Comparison of ENCODE assay signal across 20 cellular contexts in genomic region chr6:145428656-145429173, GRCh38.
A peak's percentile ranks its signal among the peaks of the same experiment; 100 is the strongest.
DNase-seq lines count a peak whose midpoint lies in the region; ATAC-seq and TF ChIP-seq lines count a peak whose summit lies in the region.
"Had no signal": no experiment of that assay in that cellular context is flagged by ENCODE, and none has a peak within 500 bp of the region (broad histone marks: within the 10 kb centered on the region; RNA-seq: fewer than 3 reads in every experiment).

No MANE protein-coding gene starts in this region.

- H3K9me3 Mint-ChIP-seq in glutamatergic neuron (ENCODE audit: unreplicated experiment) = no peaks in the 10 kb centered on the region
- H3K9me3 Mint-ChIP-seq: mesothelial cell of epicardium had no signal

- H3K27me3 Mint-ChIP-seq in glutamatergic neuron (ENCODE audit: unreplicated experiment) = no peaks in the 10 kb centered on the region
- H3K27me3 Mint-ChIP-seq: dendritic cell treated with granulocyte-macrophage colony-stimulating factor and Interleukin-4, amounts not matched to agents 40 ng/mL and 50 ng/mL, for 4 days; natural killer cell treated with Interleukin-12 subunit alpha and Interleukin-12 subunit beta and Interleukin-15 and Interleukin-18, amount 100 ng/mL, for 72 hours had no signal

- H3K27ac Mint-ChIP-seq in glutamatergic neuron (ENCODE audit: unreplicated experiment) = peak overlapping the region; percentile 54
- H3K27ac Mint-ChIP-seq: activated naive CD8-positive, alpha-beta T cell; dendritic cell treated with granulocyte-macrophage colony-stimulating factor and Interleukin-4, amounts not matched to agents 40 ng/mL and 50 ng/mL, for 4 days; mesothelial cell of epicardium; natural killer cell treated with Interleukin-12 subunit alpha and Interleukin-12 subunit beta and Interleukin-15 and Interleukin-18, amount 100 ng/mL, for 72 hours had no signal

- no peak overlapping the region for H3K4me3 Mint-ChIP-seq in glutamatergic neuron (ENCODE audit: unreplicated experiment)
- H3K4me3 Mint-ChIP-seq: activated naive CD8-positive, alpha-beta T cell; dendritic cell treated with granulocyte-macrophage colony-stimulating factor and Interleukin-4, amounts not matched to agents 40 ng/mL and 50 ng/mL, for 4 days; mesothelial cell of epicardium; natural killer cell treated with Interleukin-12 subunit alpha and Interleukin-12 subunit beta and Interleukin-15 and Interleukin-18, amount 100 ng/mL, for 72 hours had no signal

- no peak for TF ChIP-seq CTCF in glutamatergic neuron (IDR thresholded peaks at IDR 0.05; ENCODE audit: partially characterized antibody, unreplicated experiment)

- ATAC-seq in GM18867 (IDR thresholded peaks at IDR 0.05; ENCODE audit: unreplicated experiment) = no peak
- ATAC-seq: left lobe of liver; natural killer cell treated with Interleukin-12 subunit alpha and Interleukin-12 subunit beta and Interleukin-15 and Interleukin-18, amount 100 ng/mL, for 72 hours; psoas muscle had no signal

- DNase-seq in NCI-H345 (lab: John Stamatoyannopoulos, UW) (peak; percentile 4), NCI-H345 treated with DMSO at 0.1 percent for 48 hours (lab: John Stamatoyannopoulos, UW; ENCODE audit: unreplicated experiment) (no peak), SK-N-DZ (ENCODE audit: low spot score) (peak; percentile 83), glutamatergic neuron (no peak), putamen (ENCODE audit: low spot score) (peak; percentile 35), kidney tubule cell (ENCODE audit: low spot score) (no peak), DMS53 (lab: John Stamatoyannopoulos, UW) (no peak)
- DNase-seq: activated CD4-positive, alpha-beta T cell treated with anti-CD3 and anti-CD28 coated beads, Interleukin-2, amount 50 U/mL, for 1 hour; COR-L47; DMS79 treated with DMSO at 0.1 percent for 48 hours; NCI-H1105 treated with DMSO at 0.1 percent for 48 hours; NCI-H446; psoas muscle; SJCRH30 had no signal

- no peaks in the 10 kb centered on the region for H3K36me3 Mint-ChIP-seq in glutamatergic neuron (ENCODE audit: unreplicated experiment)
- H3K36me3 Mint-ChIP-seq: activated naive CD8-positive, alpha-beta T cell; mesothelial cell of epicardium; natural killer cell treated with Interleukin-12 subunit alpha and Interleukin-12 subunit beta and Interleukin-15 and Interleukin-18, amount 100 ng/mL, for 72 hours had no signal

- H3K4me1 Mint-ChIP-seq in glutamatergic neuron (ENCODE audit: low read depth, unreplicated experiment) = peaks cover 11% of the 10 kb centered on the region
- H3K4me1 Mint-ChIP-seq: mesothelial cell of epicardium had no signal

Comparison
In these comparisons a context has a peak if more than half of its experiments do, and no peak if none do; other contexts are left out.
1. DNase-seq: peak in NCI-H345 (single experiment), SK-N-DZ (single experiment) and putamen (single experiment); none in NCI-H345 treated with DMSO at 0.1 percent for 48 hours (single experiment), glutamatergic neuron (single experiment), kidney tubule cell (single experiment) and DMS53 (single experiment).